1 cellular context compared by ENCODE assay signal in the genomic region with DNA sequence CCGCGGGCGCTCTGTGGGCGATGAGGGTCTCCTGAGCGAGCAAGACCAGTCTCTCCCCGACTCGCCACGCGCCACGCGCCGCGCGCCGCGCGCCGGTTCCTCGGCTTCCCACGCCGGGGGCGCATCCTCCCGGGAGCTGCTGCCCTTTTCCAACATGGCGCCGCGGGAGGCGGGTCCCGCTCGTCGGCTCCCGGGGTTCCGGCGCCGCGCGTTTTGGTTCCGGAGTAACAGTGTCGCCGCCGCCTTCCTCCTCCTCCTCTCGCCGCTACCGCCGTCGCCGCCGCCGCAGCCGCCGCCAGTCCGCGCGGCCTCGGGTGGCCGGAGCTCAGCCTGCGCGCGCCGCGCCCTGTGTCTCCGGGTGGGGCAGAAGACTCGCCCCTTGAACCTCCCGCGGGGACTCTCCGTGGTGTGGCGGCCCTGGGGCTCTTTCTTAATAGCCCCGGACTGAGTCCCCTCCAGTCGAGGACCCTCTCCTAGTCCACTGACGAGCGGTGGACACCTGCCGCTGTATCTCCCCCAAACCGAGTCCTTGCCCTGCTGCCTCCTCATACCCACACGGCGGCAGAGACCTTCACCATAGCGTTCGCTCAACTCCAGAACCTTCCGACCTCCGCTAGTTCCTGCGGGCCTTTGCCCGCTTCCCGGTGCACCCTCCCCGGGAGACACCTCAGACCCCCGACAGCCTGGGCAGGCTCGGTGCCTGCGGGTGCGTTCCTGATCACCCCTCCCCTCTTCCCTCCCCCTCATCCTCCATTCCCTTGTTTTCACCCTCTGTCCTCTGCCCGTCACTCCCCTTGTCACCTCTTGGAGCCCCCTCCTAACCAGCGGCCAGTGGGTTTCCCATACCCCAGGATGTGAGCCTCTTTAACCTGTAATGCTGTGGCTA.
A peak's percentile ranks its signal among the peaks of the same experiment; 100 is the strongest.
TF ChIP-seq lines count a peak whose summit lies in the region.

A gene (plus strand): TSS at position 242 of the 886 bp plus-strand sequence. CDS start 633 bp downstream, at position 875.

TF ChIP-seq in K562, 482 proteins besides CTCF, POLR2A, EP300 and RAD21 (continued from another document and continues in another):
- TF ChIP-seq, protein P1, sequence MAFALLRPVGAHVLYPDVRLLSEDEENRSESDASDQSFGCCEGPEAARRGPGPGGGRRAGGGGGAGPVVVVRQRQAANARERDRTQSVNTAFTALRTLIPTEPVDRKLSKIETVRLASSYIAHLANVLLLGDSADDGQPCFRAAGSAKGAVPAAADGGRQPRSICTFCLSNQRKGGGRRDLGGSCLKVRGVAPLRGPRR (CRISPR knock-in tag; IDR thresholded peaks at IDR 0.05), result no peak
- TF ChIP-seq, protein P2, sequence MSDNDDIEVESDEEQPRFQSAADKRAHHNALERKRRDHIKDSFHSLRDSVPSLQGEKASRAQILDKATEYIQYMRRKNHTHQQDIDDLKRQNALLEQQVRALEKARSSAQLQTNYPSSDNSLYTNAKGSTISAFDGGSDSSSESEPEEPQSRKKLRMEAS (CRISPR knock-in tag; IDR thresholded peaks at IDR 0.05), result no peak
- TF ChIP-seq, protein P3, sequence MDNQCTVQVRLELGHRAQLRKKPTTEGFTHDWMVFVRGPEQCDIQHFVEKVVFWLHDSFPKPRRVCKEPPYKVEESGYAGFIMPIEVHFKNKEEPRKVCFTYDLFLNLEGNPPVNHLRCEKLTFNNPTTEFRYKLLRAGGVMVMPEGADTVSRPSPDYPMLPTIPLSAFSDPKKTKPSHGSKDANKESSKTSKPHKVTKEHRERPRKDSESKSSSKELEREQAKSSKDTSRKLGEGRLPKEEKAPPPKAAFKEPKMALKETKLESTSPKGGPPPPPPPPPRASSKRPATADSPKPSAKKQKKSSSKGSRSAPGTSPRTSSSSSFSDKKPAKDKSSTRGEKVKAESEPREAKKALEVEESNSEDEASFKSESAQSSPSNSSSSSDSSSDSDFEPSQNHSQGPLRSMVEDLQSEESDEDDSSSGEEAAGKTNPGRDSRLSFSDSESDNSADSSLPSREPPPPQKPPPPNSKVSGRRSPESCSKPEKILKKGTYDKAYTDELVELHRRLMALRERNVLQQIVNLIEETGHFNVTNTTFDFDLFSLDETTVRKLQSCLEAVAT (IDR thresholded peaks at IDR 0.05), result peak in 1 of 2 experiments; percentile 60; a peak in 2 of 4 replicates
- TF ChIP-seq ZNF445 (CRISPR knock-in tag; IDR thresholded peaks at IDR 0.05; ENCODE audit: low read depth) (no peak), ZNF766 (CRISPR knock-in tag; conservative IDR thresholded peaks at IDR 0.05) (0 out of 2 replicates have a peak, but pooled peaks have one; percentile 43), ESRRA (IDR thresholded peaks at IDR 0.05; ENCODE audit: borderline replicate concordance, low read depth) (peak; percentile 53; the same call in 1 of the 2 replicates), ZKSCAN3 (CRISPR knock-in tag; IDR thresholded peaks at IDR 0.05) (no peak), SIN3A (IDR thresholded peaks at IDR 0.05; ENCODE audit: borderline replicate concordance in 2 of 2, control insufficient read depth in 1 of 2, low read depth in 2 of 2, low read length in 2 of 2) (peak; percentile 34 to 60; a peak in 2 of 4 replicates), MTA2 (IDR thresholded peaks at IDR 0.05; ENCODE audit: low read depth) (peak; percentile 14; the same call in 1 of the 2 replicates), SLC30A9 (CRISPR knock-in tag; IDR thresholded peaks at IDR 0.05) (no peak), MTA1 (IDR thresholded peaks at IDR 0.05; ENCODE audit: borderline replicate concordance) (no peak), CTBP1 (IDR thresholded peaks at IDR 0.05; ENCODE audit: borderline replicate concordance) (peak; percentile 78; the same call in 1 of the 2 replicates), PPARD (CRISPR knock-in tag; IDR thresholded peaks at IDR 0.05) (no peak), FOXA3 (CRISPR knock-in tag; conservative IDR thresholded peaks at IDR 0.05 in 1 of 2, IDR thresholded peaks at IDR 0.05 in 1 of 2) (no peak), MAFF (IDR thresholded peaks at IDR 0.05; ENCODE audit: low read length) (no peak), POLR2H (tag; IDR thresholded peaks at IDR 0.05; ENCODE audit: low read depth) (peak; percentile 58; the same call in 1 of the 2 replicates), ZNF444 (CRISPR knock-in tag; IDR thresholded peaks at IDR 0.05) (peak; percentile 23; the same call in 1 of the 2 replicates), ZNF707 (CRISPR knock-in tag; conservative IDR thresholded peaks at IDR 0.05) (no peak), RHOXF2B (CRISPR knock-in tag; conservative IDR thresholded peaks at IDR 0.05) (no peak), TEAD1 (CRISPR knock-in tag; IDR thresholded peaks at IDR 0.05) (peak in 1 of 2 experiments; percentile 7; a peak in 1 of 4 replicates), CHD1 (IDR thresholded peaks at IDR 0.05; ENCODE audit: low read length) (peak; percentile 66), ZFX (CRISPR knock-in tag; IDR thresholded peaks at IDR 0.05) (peak; percentile 68), YY1 (IDR thresholded peaks at IDR 0.05; ENCODE audit: borderline replicate concordance in 1 of 3, control insufficient read depth in 1 of 3, extremely low read depth in 1 of 3, insufficient read depth in 3 of 3, insufficient read length in 1 of 3, insufficient replicate concordance in 2 of 3, low read depth in 1 of 3, low read length in 2 of 3) (peak; percentile 85 to 99 (median 98)), GABPA (tag; conservative IDR thresholded peaks at IDR 0.05; ENCODE audit: low read depth) (peak; percentile 97), PTBP1 (IDR thresholded peaks at IDR 0.05; ENCODE audit: low read depth, low read length) (no peak), STAG1 (CRISPR knock-in tag; IDR thresholded peaks at IDR 0.05; ENCODE audit: borderline replicate concordance) (no peak), MTA3 (IDR thresholded peaks at IDR 0.05; ENCODE audit: borderline replicate concordance) (0 out of 2 replicates have a peak, but pooled peaks have one; percentile 45), ARHGAP35 (IDR thresholded peaks at IDR 0.05; ENCODE audit: partially characterized antibody) (no peak), LARP7 (IDR thresholded peaks at IDR 0.05) (no peak), ZNF311 (CRISPR knock-in tag; IDR thresholded peaks at IDR 0.05) (no peak), RBM22 (IDR thresholded peaks at IDR 0.05; ENCODE audit: low read depth, low read length, poor library complexity, severe bottlenecking) (no peak), JUND (IDR thresholded peaks at IDR 0.05; ENCODE audit: borderline replicate concordance, low read depth, low read length) (0 out of 2 replicates have a peak, but pooled peaks have one; percentile 21), JUND (tag; IDR thresholded peaks at IDR 0.05; ENCODE audit: borderline replicate concordance, low read depth, low read length) (no peak), ZBTB17 (CRISPR knock-in tag; IDR thresholded peaks at IDR 0.05) (no peak), ILK (tag; IDR thresholded peaks at IDR 0.05; ENCODE audit: borderline replicate concordance, low read depth) (no peak), HDGF (IDR thresholded peaks at IDR 0.05) (peak; percentile 67; the same call in 1 of the 2 replicates), MED1 (CRISPR knock-in tag; IDR thresholded peaks at IDR 0.05; ENCODE audit: borderline replicate concordance) (no peak), MYNN (IDR thresholded peaks at IDR 0.05) (no peak), MYNN (CRISPR knock-in tag; IDR thresholded peaks at IDR 0.05) (no peak), ZNF507 (tag; conservative IDR thresholded peaks at IDR 0.05) (no peak), BRF1 (IDR thresholded peaks at IDR 0.05; ENCODE audit: borderline replicate concordance, extremely low read depth, insufficient read length) (no peak), TRIM24 (IDR thresholded peaks at IDR 0.05) (peak; percentile 25 to 35; a peak in 2 of 4 replicates), CREB1 (IDR thresholded peaks at IDR 0.05) (no peak), CREB1 (CRISPR knock-in tag; IDR thresholded peaks at IDR 0.05) (no peak), NEUROD1 (IDR thresholded peaks at IDR 0.05; ENCODE audit: borderline replicate concordance, low read depth, low read length, partially characterized antibody) (peak; percentile 33), BMI1 (IDR thresholded peaks at IDR 0.05; ENCODE audit: low read length) (no peak), MCM3 (IDR thresholded peaks at IDR 0.05) (no peak), ZNF146 (CRISPR knock-in tag; IDR thresholded peaks at IDR 0.05; ENCODE audit: unreplicated experiment) (no peak), NUFIP1 (IDR thresholded peaks at IDR 0.05; ENCODE audit: partially characterized antibody) (no peak)
- TF ChIP-seq, protein P4, sequence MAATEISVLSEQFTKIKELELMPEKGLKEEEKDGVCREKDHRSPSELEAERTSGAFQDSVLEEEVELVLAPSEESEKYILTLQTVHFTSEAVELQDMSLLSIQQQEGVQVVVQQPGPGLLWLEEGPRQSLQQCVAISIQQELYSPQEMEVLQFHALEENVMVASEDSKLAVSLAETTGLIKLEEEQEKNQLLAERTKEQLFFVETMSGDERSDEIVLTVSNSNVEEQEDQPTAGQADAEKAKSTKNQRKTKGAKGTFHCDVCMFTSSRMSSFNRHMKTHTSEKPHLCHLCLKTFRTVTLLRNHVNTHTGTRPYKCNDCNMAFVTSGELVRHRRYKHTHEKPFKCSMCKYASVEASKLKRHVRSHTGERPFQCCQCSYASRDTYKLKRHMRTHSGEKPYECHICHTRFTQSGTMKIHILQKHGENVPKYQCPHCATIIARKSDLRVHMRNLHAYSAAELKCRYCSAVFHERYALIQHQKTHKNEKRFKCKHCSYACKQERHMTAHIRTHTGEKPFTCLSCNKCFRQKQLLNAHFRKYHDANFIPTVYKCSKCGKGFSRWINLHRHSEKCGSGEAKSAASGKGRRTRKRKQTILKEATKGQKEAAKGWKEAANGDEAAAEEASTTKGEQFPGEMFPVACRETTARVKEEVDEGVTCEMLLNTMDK (IDR thresholded peaks at IDR 0.05; ENCODE audit: borderline replicate concordance, insufficient read depth, low read depth, low read length, poor library complexity, severe bottlenecking), result no peak
- TF ChIP-seq, protein P5, sequence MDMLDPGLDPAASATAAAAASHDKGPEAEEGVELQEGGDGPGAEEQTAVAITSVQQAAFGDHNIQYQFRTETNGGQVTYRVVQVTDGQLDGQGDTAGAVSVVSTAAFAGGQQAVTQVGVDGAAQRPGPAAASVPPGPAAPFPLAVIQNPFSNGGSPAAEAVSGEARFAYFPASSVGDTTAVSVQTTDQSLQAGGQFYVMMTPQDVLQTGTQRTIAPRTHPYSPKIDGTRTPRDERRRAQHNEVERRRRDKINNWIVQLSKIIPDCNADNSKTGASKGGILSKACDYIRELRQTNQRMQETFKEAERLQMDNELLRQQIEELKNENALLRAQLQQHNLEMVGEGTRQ (CRISPR knock-in tag; IDR thresholded peaks at IDR 0.05), result no peak; the same call in 1 of the 2 replicates
- TF ChIP-seq, protein P6, sequence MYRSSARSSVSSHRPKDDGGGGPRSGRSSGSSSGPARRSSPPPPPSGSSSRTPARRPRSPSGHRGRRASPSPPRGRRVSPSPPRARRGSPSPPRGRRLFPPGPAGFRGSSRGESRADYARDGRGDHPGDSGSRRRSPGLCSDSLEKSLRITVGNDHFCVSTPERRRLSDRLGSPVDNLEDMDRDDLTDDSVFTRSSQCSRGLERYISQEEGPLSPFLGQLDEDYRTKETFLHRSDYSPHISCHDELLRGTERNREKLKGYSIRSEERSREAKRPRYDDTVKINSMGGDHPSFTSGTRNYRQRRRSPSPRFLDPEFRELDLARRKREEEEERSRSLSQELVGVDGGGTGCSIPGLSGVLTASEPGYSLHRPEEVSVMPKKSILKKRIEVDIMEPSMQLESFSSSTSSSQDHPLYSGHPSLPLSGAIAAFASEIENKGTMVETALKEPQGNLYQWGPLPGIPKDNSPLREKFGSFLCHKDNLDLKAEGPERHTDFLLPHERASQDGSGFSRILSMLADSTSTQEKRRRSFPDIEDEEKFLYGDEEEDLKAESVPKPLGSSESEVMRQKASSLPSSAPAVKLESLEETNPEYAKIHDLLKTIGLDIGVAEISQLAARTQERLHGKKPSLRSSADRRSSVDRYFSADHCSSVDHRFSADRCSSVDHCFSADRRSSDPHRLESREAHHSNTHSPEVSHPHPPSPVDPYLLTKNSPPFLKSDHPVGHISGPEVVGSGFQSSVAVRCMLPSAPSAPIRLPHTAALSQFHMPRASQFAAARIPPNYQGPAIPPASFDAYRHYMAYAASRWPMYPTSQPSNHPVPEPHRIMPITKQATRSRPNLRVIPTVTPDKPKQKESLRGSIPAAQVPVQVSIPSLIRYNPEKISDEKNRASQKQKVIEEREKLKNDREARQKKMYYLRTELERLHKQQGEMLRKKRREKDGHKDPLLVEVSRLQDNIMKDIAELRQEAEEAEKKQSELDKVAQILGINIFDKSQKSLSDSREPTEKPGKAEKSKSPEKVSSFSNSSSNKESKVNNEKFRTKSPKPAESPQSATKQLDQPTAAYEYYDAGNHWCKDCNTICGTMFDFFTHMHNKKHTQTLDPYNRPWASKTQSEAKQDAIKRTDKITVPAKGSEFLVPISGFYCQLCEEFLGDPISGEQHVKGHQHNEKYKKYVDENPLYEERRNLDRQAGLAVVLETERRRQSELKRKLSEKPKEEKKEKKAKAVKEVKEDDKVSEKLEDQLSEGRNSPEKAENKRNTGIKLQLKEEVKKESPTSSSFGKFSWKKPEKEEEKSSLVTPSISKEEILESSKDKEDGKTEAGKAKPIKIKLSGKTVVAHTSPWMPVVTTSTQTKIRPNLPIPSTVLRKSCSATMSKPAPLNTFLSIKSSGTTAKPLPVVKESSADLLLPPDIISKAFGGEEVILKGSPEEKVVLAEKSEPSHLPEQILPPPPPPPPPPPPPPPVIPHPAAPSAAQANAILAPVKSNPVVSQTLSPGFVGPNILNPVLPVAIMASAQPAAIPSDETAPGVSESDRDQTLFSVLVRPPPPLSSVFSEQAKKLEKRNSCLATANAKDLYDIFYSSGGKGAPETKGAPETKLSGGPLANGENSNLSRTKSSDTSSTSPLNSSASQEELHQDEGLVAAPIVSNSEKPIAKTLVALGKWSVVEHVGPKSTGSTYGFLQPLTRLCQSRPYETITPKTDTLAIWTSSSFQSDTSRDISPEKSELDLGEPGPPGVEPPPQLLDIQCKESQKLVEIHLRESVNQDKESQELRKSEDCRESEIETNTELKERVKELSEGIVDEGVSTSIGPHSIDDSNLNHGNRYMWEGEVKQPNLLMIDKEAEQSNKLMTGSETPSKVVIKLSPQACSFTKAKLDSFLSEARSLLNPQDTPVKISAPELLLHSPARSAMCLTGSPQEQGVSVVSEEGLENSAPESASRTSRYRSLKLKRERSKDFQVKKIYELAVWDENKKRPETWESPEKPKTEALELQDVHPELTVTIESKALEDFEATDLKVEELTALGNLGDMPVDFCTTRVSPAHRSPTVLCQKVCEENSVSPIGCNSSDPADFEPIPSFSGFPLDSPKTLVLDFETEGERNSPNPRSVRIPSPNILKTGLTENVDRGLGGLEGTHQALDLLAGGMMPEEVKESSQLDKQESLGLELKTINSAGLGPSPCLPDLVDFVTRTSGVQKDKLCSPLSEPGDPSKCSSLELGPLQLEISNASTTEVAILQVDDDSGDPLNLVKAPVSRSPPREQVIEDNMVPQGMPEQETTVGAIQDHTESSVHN (IDR thresholded peaks at IDR 0.05; ENCODE audit: borderline replicate concordance in 1 of 2, low read depth in 1 of 2), result no peak
- TF ChIP-seq, protein P7, sequence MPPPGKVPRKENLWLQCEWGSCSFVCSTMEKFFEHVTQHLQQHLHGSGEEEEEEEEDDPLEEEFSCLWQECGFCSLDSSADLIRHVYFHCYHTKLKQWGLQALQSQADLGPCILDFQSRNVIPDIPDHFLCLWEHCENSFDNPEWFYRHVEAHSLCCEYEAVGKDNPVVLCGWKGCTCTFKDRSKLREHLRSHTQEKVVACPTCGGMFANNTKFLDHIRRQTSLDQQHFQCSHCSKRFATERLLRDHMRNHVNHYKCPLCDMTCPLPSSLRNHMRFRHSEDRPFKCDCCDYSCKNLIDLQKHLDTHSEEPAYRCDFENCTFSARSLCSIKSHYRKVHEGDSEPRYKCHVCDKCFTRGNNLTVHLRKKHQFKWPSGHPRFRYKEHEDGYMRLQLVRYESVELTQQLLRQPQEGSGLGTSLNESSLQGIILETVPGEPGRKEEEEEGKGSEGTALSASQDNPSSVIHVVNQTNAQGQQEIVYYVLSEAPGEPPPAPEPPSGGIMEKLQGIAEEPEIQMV (tag; conservative IDR thresholded peaks at IDR 0.05; ENCODE audit: low read depth), result no peak
